In genomic region chr14:35576260-35576659, GRCh38 we compare ENCODE assay signal across 30 cellular contexts. TPM values are rescaled to one million over a fixed set of nuclear protein-coding genes. Genes with fewer than 3 reads are reported as not detected.
DNase-seq lines count a peak whose midpoint lies in the region; ATAC-seq lines count a peak whose summit lies in the region.
"Had no signal": no experiment of that assay in that cellular context is flagged by ENCODE, and none has a peak within 500 bp of the region (broad histone marks: within the 10 kb centered on the region; RNA-seq: fewer than 3 reads in every experiment).

No MANE protein-coding gene starts in this region.

- intact Hi-C loops in left colon (cut with DNase I, micrococcal nuclease) = no loop called here

- DNase-seq in NCI-H524 (lab: John Stamatoyannopoulos, UW) = peak; percentile 31 to 71
- no peak for DNase-seq in NCI-H524 treated with DMSO at 0.1 percent for 48 hours (lab: John Stamatoyannopoulos, UW)
- DNase-seq in NCI-H82 (lab: John Stamatoyannopoulos, UW) = peak; percentile 94
- DNase-seq in dermis blood vessel endothelial cell = peak; percentile 57
- DNase-seq in left colon = no peak
- no peak for DNase-seq in AG08396 (ENCODE audit: low spot score)
- no peak for DNase-seq in occipital lobe (lab: John Stamatoyannopoulos, UW)
- no peak for DNase-seq in DMS153 treated with DMSO at 0.1 percent for 48 hours (lab: John Stamatoyannopoulos, UW; ENCODE audit: unreplicated experiment)
- DNase-seq: activated CD4-positive, alpha-beta T cell treated with anti-CD3 and anti-CD28 coated beads, Interleukin-2, amount 10 ng/mL, durations not matched to agents 24 days and 14 days; activated CD8-positive, alpha-beta memory T cell treated with anti-CD3 and anti-CD28 coated beads for 24 hours; activated T-cell treated with anti-CD3 and anti-CD28 coated beads for 4 hours; amygdala; cortex of kidney; DND-41; effector memory CD8-positive, alpha-beta T cell; left lung; mesendoderm; NCI-H1048; NCI-H1694; NCI-H2171; NCI-H510A; ovary; retina; SIG-M5; stimulated activated CD4-positive, alpha-beta T cell treated with anti-CD3 and anti-CD28 coated beads, Interleukin-12 subunit alpha, Interleukin-12 subunit beta, amount 100 ng/mL, for 4 hours; stimulated activated CD4-positive, alpha-beta T cell treated with anti-CD3 and anti-CD28 coated beads, Interleukin-2, amount 100 ng/mL, for 48 hours; stomach had no signal

- peak; percentile 29 for ATAC-seq in left colon
- ATAC-seq: effector memory CD8-positive, alpha-beta T cell; left lung had no signal

RNA-seq across cellular contexts. Expression of gene INSM2, which starts 42.3 kb away (rescaled TPM):
- total RNA-seq in dermis blood vessel endothelial cell = not detected in 2 replicates
- not detected for total RNA-seq in left colon
- 0.47 TPM for total RNA-seq in occipital lobe
- total RNA-seq: activated CD4-positive, alpha-beta T cell treated with anti-CD3 and anti-CD28 coated beads, Interleukin-2, amount 10 ng/mL, durations not matched to agents 24 days and 14 days; breast epithelium; esophagus muscularis mucosa; glomerular endothelial cell; left lung; stomach had no signal

Comparison
In these comparisons a context has a peak if more than half of its experiments do, and no peak if none do; other contexts are left out.
1. DNase-seq: peak in NCI-H524 (2 of 2), NCI-H82 (single experiment) and dermis blood vessel endothelial cell (single experiment); none in NCI-H524 treated with DMSO at 0.1 percent for 48 hours (single experiment), left colon (0 of 2), AG08396 (single experiment), occipital lobe (single experiment) and DMS153 treated with DMSO at 0.1 percent for 48 hours (single experiment).